ENCODE assay signal across 8 cellular contexts in the genomic region with DNA sequence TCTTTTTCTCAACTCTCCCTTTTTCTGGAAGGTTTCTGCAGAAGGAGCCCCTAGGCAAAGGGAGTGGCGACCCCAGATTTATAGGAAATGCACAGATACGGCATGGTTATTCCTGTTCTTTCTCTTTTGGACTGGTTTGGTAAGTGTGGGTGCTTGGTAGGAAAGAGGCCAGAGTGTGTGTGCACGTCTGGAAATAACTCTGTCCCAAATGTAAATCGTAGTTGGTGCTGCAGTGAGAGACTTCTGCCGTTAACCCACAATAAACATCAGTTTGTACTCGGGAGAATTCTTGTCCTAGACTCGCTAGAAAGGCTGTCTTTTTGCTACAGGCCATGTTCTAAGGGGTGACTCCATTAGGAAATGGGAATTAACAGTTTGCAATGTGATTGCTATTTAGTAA. TPM values are rescaled to one million over a fixed set of nuclear protein-coding genes. Genes with fewer than 3 reads are reported as not detected.
DNase-seq lines count a peak whose midpoint lies in the region; ATAC-seq and TF ChIP-seq lines count a peak whose summit lies in the region.

No MANE protein-coding gene starts in this region.

- peak overlapping the region; percentile 31 for H3K4me3 Mint-ChIP-seq in activated CD8-positive, alpha-beta T cell treated with anti-CD3 and anti-CD28 coated beads for 36 hours
- no peak overlapping the region for H3K4me3 Mint-ChIP-seq in activated CD8-positive, alpha-beta T cell treated with anti-CD3 and anti-CD28 coated beads, Interleukin-2, amount 10 ng/mL, durations not matched to agents 7 days and 5 days
- H3K4me3 Mint-ChIP-seq in memory B cell = peak overlapping the region; percentile 60

- no peaks in the 10 kb centered on the region for H3K36me3 Mint-ChIP-seq in activated CD8-positive, alpha-beta T cell treated with anti-CD3 and anti-CD28 coated beads for 36 hours (ENCODE audit: low read depth)
- no peaks in the 10 kb centered on the region for H3K36me3 Mint-ChIP-seq in activated CD8-positive, alpha-beta T cell treated with anti-CD3 and anti-CD28 coated beads, Interleukin-2, amount 10 ng/mL, durations not matched to agents 7 days and 5 days (ENCODE audit: low read depth)
- no peaks in the 10 kb centered on the region for H3K36me3 Mint-ChIP-seq in memory B cell

- H3K9me3 ChIP-seq in tibial nerve = peaks cover 0 to 3% (median 0%) of the 10 kb centered on the region in 4 donors

- no peak for TF ChIP-seq EP300 in tibial nerve (IDR thresholded peaks at IDR 0.05)

- no peak for TF ChIP-seq POLR2A in tibial nerve (IDR thresholded peaks at IDR 0.05)

- H3K27me3 ChIP-seq in tibial nerve = peaks cover 0 to 4% of the 10 kb centered on the region in 2 donors

- no peak for DNase-seq in activated CD8-positive, alpha-beta T cell treated with anti-CD3 and anti-CD28 coated beads for 36 hours
- DNase-seq in activated CD8-positive, alpha-beta T cell treated with anti-CD3 and anti-CD28 coated beads, Interleukin-2, amount 10 ng/mL, durations not matched to agents 7 days and 5 days = no peak
- peak; percentile 36 for DNase-seq in cerebellar cortex (ENCODE audit: low spot score)
- DNase-seq in memory B cell (ENCODE audit: low spot score in 2 of 2) = no peak
- no peak for DNase-seq in tibial nerve (ENCODE audit: low spot score in 2 of 2)
- no peak for DNase-seq in head of caudate nucleus

- ATAC-seq in activated CD8-positive, alpha-beta T cell treated with anti-CD3 and anti-CD28 coated beads for 36 hours = no peak
- no peak for ATAC-seq in activated CD8-positive, alpha-beta T cell treated with anti-CD3 and anti-CD28 coated beads, Interleukin-2, amount 10 ng/mL, durations not matched to agents 7 days and 5 days
- ATAC-seq in memory B cell (ENCODE audit: low read depth) (no peak), GM18907 (IDR thresholded peaks at IDR 0.05; ENCODE audit: unreplicated experiment) (no peak), GM19328 (IDR thresholded peaks at IDR 0.05; ENCODE audit: unreplicated experiment) (no peak)

- no peaks in the 10 kb centered on the region for H3K36me3 ChIP-seq in tibial nerve

- no peak overlapping the region for H3K27ac Mint-ChIP-seq in activated CD8-positive, alpha-beta T cell treated with anti-CD3 and anti-CD28 coated beads for 36 hours
- no peak overlapping the region for H3K27ac Mint-ChIP-seq in activated CD8-positive, alpha-beta T cell treated with anti-CD3 and anti-CD28 coated beads, Interleukin-2, amount 10 ng/mL, durations not matched to agents 7 days and 5 days
- no peak overlapping the region for H3K27ac Mint-ChIP-seq in memory B cell

- TF ChIP-seq CTCF in activated CD8-positive, alpha-beta T cell treated with anti-CD3 and anti-CD28 coated beads for 36 hours (IDR thresholded peaks at IDR 0.05) = no peak
- no peak for TF ChIP-seq CTCF in tibial nerve (IDR thresholded peaks at IDR 0.05)

- POLR2A ChIA-PET in activated CD8-positive, alpha-beta T cell treated with anti-CD3 and anti-CD28 coated beads for 36 hours (lab: Charles Lee) = no interaction called here
- POLR2A ChIA-PET in activated CD8-positive, alpha-beta T cell treated with anti-CD3 and anti-CD28 coated beads, Interleukin-2, amount 10 ng/mL, durations not matched to agents 7 days and 5 days (lab: Charles Lee) = no interaction called here

- H3K27ac ChIP-seq in tibial nerve = peak overlapping the region in 2 of 4 donors; percentile 58 to 74

- H3K27me3 Mint-ChIP-seq in activated CD8-positive, alpha-beta T cell treated with anti-CD3 and anti-CD28 coated beads for 36 hours = peaks cover 44% of the 10 kb centered on the region
- peaks cover 57% of the 10 kb centered on the region for H3K27me3 Mint-ChIP-seq in activated CD8-positive, alpha-beta T cell treated with anti-CD3 and anti-CD28 coated beads, Interleukin-2, amount 10 ng/mL, durations not matched to agents 7 days and 5 days (ENCODE audit: low read depth)
- peaks cover 11% of the 10 kb centered on the region for H3K27me3 Mint-ChIP-seq in memory B cell

- WGBS in tibial nerve, 2 donors = 35 to 38% methylated on average over 7 of the region's 7 CpGs

- peaks cover 0 to 30% (median 5%) of the 10 kb centered on the region in 4 donors for H3K4me1 ChIP-seq in tibial nerve

- H3K4me3 ChIP-seq in tibial nerve = peak overlapping the region; percentile 58 to 71 (median 64)

- H3K4me1 Mint-ChIP-seq in activated CD8-positive, alpha-beta T cell treated with anti-CD3 and anti-CD28 coated beads for 36 hours (ENCODE audit: low read depth) = peaks cover 3% of the 10 kb centered on the region
- H3K4me1 Mint-ChIP-seq in activated CD8-positive, alpha-beta T cell treated with anti-CD3 and anti-CD28 coated beads, Interleukin-2, amount 10 ng/mL, durations not matched to agents 7 days and 5 days (ENCODE audit: low read depth) = peaks cover 6% of the 10 kb centered on the region
- peaks cover 3% of the 10 kb centered on the region for H3K4me1 Mint-ChIP-seq in memory B cell

- no peaks in the 10 kb centered on the region for H3K9me3 Mint-ChIP-seq in activated CD8-positive, alpha-beta T cell treated with anti-CD3 and anti-CD28 coated beads for 36 hours
- H3K9me3 Mint-ChIP-seq in activated CD8-positive, alpha-beta T cell treated with anti-CD3 and anti-CD28 coated beads, Interleukin-2, amount 10 ng/mL, durations not matched to agents 7 days and 5 days (ENCODE audit: insufficient read depth) = no peaks in the 10 kb centered on the region
- H3K9me3 Mint-ChIP-seq in memory B cell = no peaks in the 10 kb centered on the region

- CTCF ChIA-PET in activated CD8-positive, alpha-beta T cell treated with anti-CD3 and anti-CD28 coated beads for 36 hours (lab: Charles Lee) = interaction anchor here (0.9 kb wide), 1 partner anchor 16 kb away, joined by 3 read pairs; no protein-coding TSS in a partner anchor
- CTCF ChIA-PET in activated CD8-positive, alpha-beta T cell treated with anti-CD3 and anti-CD28 coated beads, Interleukin-2, amount 10 ng/mL, durations not matched to agents 7 days and 5 days (lab: Charles Lee) = no interaction called here

- intact Hi-C loops in activated CD8-positive, alpha-beta T cell treated with anti-CD3 and anti-CD28 coated beads for 36 hours (cut with micrococcal nuclease) = no loop called here
- intact Hi-C loops in head of caudate nucleus (cut with DNase I) = no loop called here

RNA-seq across cellular contexts. Expression of a gene that starts 0.8 kb away (rescaled TPM):
- total RNA-seq in activated CD8-positive, alpha-beta T cell treated with anti-CD3 and anti-CD28 coated beads for 36 hours = not detected
- not detected for total RNA-seq in activated CD8-positive, alpha-beta T cell treated with anti-CD3 and anti-CD28 coated beads, Interleukin-2, amount 10 ng/mL, durations not matched to agents 7 days and 5 days
- total RNA-seq in tibial nerve = 1 to 10 TPM; 1.6 to 8.1 (median 5.3) TPM
